ENCODE assay signal across 1 cellular context in genomic region chr11:16853859-16854258, GRCh38.
TF ChIP-seq lines count a peak whose summit lies in the region.

No MANE protein-coding gene starts in this region.

TF ChIP-seq in K562, 482 proteins besides CTCF, POLR2A, EP300 and RAD21 (continued from another document):
- TF ChIP-seq MITF (IDR thresholded peaks at IDR 0.05) (0 out of 2 replicates have a peak, but pooled peaks have one; percentile 11), TEAD4 (IDR thresholded peaks at IDR 0.05; ENCODE audit: low read length) (peak; percentile 76), TEAD4 (CRISPR knock-in tag; IDR thresholded peaks at IDR 0.05; ENCODE audit: borderline replicate concordance) (no peak), THRB (CRISPR knock-in tag; conservative IDR thresholded peaks at IDR 0.05) (no peak), TCF3 (CRISPR knock-in tag; IDR thresholded peaks at IDR 0.05) (peak; percentile 75), STAT5A (IDR thresholded peaks at IDR 0.05; ENCODE audit: borderline replicate concordance, low read length) (peak; percentile 43; the same call in 1 of the 2 replicates), MTA2 (IDR thresholded peaks at IDR 0.05; ENCODE audit: low read depth) (no peak), ZNF445 (CRISPR knock-in tag; IDR thresholded peaks at IDR 0.05; ENCODE audit: low read depth) (no peak), ZNF592 (IDR thresholded peaks at IDR 0.05) (peak; percentile 41; the same call in 1 of the 2 replicates), SOX6 (IDR thresholded peaks at IDR 0.05) (0 out of 2 replicates have a peak, but pooled peaks have one; percentile 12), TAL1 (IDR thresholded peaks at IDR 0.05) (peak; percentile 61; the same call in 1 of the 2 replicates), THRA (IDR thresholded peaks at IDR 0.05) (no peak), ZNF785 (CRISPR knock-in tag; IDR thresholded peaks at IDR 0.05) (no peak), KAT8 (IDR thresholded peaks at IDR 0.05; ENCODE audit: low read depth) (no peak), LARP7 (IDR thresholded peaks at IDR 0.05) (no peak), ARID4B (CRISPR knock-in tag; IDR thresholded peaks at IDR 0.05) (no peak), MEF2A (IDR thresholded peaks at IDR 0.05; ENCODE audit: control insufficient read depth, low read depth, low read length) (peak; percentile 15; the same call in 1 of the 2 replicates), PKNOX1 (IDR thresholded peaks at IDR 0.05) (peak; percentile 52), ARID1B (IDR thresholded peaks at IDR 0.05) (peak; percentile 54), KHSRP (IDR thresholded peaks at IDR 0.05) (no peak), DPF2 (IDR thresholded peaks at IDR 0.05) (0 out of 2 replicates have a peak, but pooled peaks have one; percentile 14), MCM7 (IDR thresholded peaks at IDR 0.05) (no peak), ZNF717 (CRISPR knock-in tag; IDR thresholded peaks at IDR 0.05) (no peak), L3MBTL2 (IDR thresholded peaks at IDR 0.05) (peak; percentile 51), ZNF384 (IDR thresholded peaks at IDR 0.05; ENCODE audit: low read depth, low read length) (no peak), E2F6 (IDR thresholded peaks at IDR 0.05; ENCODE audit: borderline replicate concordance in 1 of 2, extremely low read depth in 1 of 2, insufficient read depth in 1 of 2, insufficient read length in 1 of 2, low read depth in 1 of 2, low read length in 1 of 2, poor library complexity in 1 of 2, severe bottlenecking in 1 of 2) (peak in 1 of 2 experiments; percentile 13), HES1 (IDR thresholded peaks at IDR 0.05; ENCODE audit: low read depth) (no peak), ZNF24 (IDR thresholded peaks at IDR 0.05) (peak; percentile 73; the same call in 1 of the 2 replicates), CTBP1 (IDR thresholded peaks at IDR 0.05; ENCODE audit: borderline replicate concordance) (peak; percentile 60; the same call in 1 of the 2 replicates), ZNF778 (CRISPR knock-in tag; IDR thresholded peaks at IDR 0.05) (no peak), MTF1 (CRISPR knock-in tag; IDR thresholded peaks at IDR 0.05; ENCODE audit: borderline replicate concordance) (no peak), CBFA2T3 (IDR thresholded peaks at IDR 0.05) (peak; percentile 79), CBFA2T2 (conservative IDR thresholded peaks at IDR 0.05) (peak; percentile 57)
